In genomic region chr2:87452193-87452592, GRCh38 we compare ENCODE assay signal across 8 cellular contexts.
DNase-seq lines count a peak whose midpoint lies in the region; ATAC-seq, FAIRE-seq and TF ChIP-seq lines count a peak whose summit lies in the region.
"Not testable (repeated sequence)": the region's sequence is repeated elsewhere in the genome, so short reads cannot be mapped to it uniquely, and the experiment has no call there.

No MANE protein-coding gene starts in this region.

- TF ChIP-seq POLR2A in K562 (conservative IDR thresholded peaks at IDR 0.05) = not testable (repeated sequence)

- TF ChIP-seq CTCF in K562 (IDR thresholded peaks at IDR 0.05 in 2 of 3, conservative IDR thresholded peaks at IDR 0.05 in 1 of 3; ENCODE audit: insufficient read depth in 2 of 3, low read depth in 1 of 3, low read length in 3 of 3) = not testable (repeated sequence)

- in situ Hi-C loops in K562 (cut with MboI) = not testable (repeated sequence)

- CTCF ChIA-PET in K562 (lab: Yijun Ruan, JAX; ENCODE audit: low intra/inter-chr PET ratio) = not testable (repeated sequence)

- peak; percentile 67 for FAIRE-seq in K562 (lab: Jason Lieb, UNC)

- not testable (repeated sequence) for BruUV-seq in K562 (replicated peaks; lab: Mats Ljungman, UMichigan)

- ATAC-seq in K562 = peak; percentile 53

- not testable (repeated sequence) for H3K4me3 Mint-ChIP-seq in T-helper 2 cell treated with Interferon-gamma antibody and Interleukin-4, amounts not matched to agents 5 μg/mL and 100 μg/mL, for 36 hours

- H3K9me2 ChIP-seq in Karpas-422 (replicated peaks; ENCODE audit: insufficient read depth, low read length) = not testable (repeated sequence)

- not testable (repeated sequence) for H3K27me3 Mint-ChIP-seq in T-helper 2 cell treated with Interferon-gamma antibody and Interleukin-4, amounts not matched to agents 5 μg/mL and 100 μg/mL, for 36 hours (ENCODE audit: low read depth)

- H3K4me1 Mint-ChIP-seq in T-helper 2 cell treated with Interferon-gamma antibody and Interleukin-4, amounts not matched to agents 5 μg/mL and 100 μg/mL, for 36 hours (ENCODE audit: low read depth) = peaks cover 12% of the 10 kb centered on the region

- peak overlapping the region; percentile 49 for H3K27ac Mint-ChIP-seq in T-helper 2 cell treated with Interferon-gamma antibody and Interleukin-4, amounts not matched to agents 5 μg/mL and 100 μg/mL, for 36 hours

- not testable (repeated sequence) for H3K27me3 ChIP-seq in Karpas-422 (ENCODE audit: low read length); K562 (ENCODE audit: control insufficient read depth in 2 of 2, insufficient read depth in 2 of 2, low read length in 2 of 2)

- not testable (repeated sequence) for H3K9me3 Mint-ChIP-seq in T-helper 2 cell treated with Interferon-gamma antibody and Interleukin-4, amounts not matched to agents 5 μg/mL and 100 μg/mL, for 36 hours

- H3K9ac ChIP-seq in Karpas-422 (ENCODE audit: low read length); K562 (ENCODE audit: insufficient read depth in 1 of 2, low read depth in 2 of 2, low read length in 2 of 2): not testable (repeated sequence)

- not testable (repeated sequence) for H3K27ac ChIP-seq in Karpas-422 (ENCODE audit: low read length); K562 (ENCODE audit: extremely low read depth, low read depth, low read length)

- not testable (repeated sequence) for H2AFZ ChIP-seq in Karpas-422 (ENCODE audit: low read length)
- 0 out of 2 replicates have a peak overlapping the region, but pooled peaks have one; percentile 40 for H2AFZ ChIP-seq in K562 (ENCODE audit: low read depth, low read length)

- H3K4me2 ChIP-seq in Karpas-422 (ENCODE audit: low read depth, low read length, poor library complexity, severe bottlenecking); K562 (ENCODE audit: insufficient read depth, low read length): not testable (repeated sequence)

- not testable (repeated sequence) for H3K9me3 ChIP-seq in Karpas-422 (ENCODE audit: low read length); K562 (replicated peaks; ENCODE audit: control insufficient read depth, insufficient read depth, low read depth, low read length)

- not testable (repeated sequence) for H4K20me1 ChIP-seq in Karpas-422 (ENCODE audit: insufficient read depth, low read depth, low read length); K562 (replicated peaks; ENCODE audit: control insufficient read depth, insufficient read depth, low read length)

- 61% methylated on average over 2 of the region's 4 CpGs for WGBS in K562 (ENCODE audit: insufficient coverage, low coverage, missing lambda C conversion rate)

- intact Hi-C loops in K562 (cut with micrococcal nuclease) = not testable (repeated sequence)

- H3K36me3 ChIP-seq in Karpas-422 (ENCODE audit: insufficient read depth, low read length); K562 (ENCODE audit: control insufficient read depth, insufficient read depth, low read length): not testable (repeated sequence)

- peak; percentile 35 for DNase-seq in A172 (ENCODE audit: low spot score)
- peak; percentile 67 for DNase-seq in EH (ENCODE audit: low read depth)
- DNase-seq in Karpas-422 = peak; percentile 49
- DNase-seq in RPMI7951 (ENCODE audit: low read depth) = peak; percentile 58
- not testable (repeated sequence) for DNase-seq in T-helper 2 cell treated with Interferon-gamma antibody and Interleukin-4, amounts not matched to agents 5 μg/mL and 100 μg/mL, for 36 hours (ENCODE audit: low spot score)
- peak in 1 of 4 experiments; percentile 11 for DNase-seq in K562 (ENCODE audit: extremely low read depth in 1 of 4, low spot score in 3 of 4)
- DNase-seq in fibroblast of peridontal ligament (ENCODE audit: extremely low read depth) = peak; percentile 41
- DNase-seq in myocyte (ENCODE audit: low read depth) = peak; percentile 48

- H3K4me1 ChIP-seq in Karpas-422 (ENCODE audit: low read length) = peaks cover 26% of the 10 kb centered on the region
- not testable (repeated sequence) for H3K4me1 ChIP-seq in K562 (replicated peaks in 1 of 2; ENCODE audit: control insufficient read depth in 2 of 2, insufficient read depth in 2 of 2, low read length in 2 of 2)

- not testable (repeated sequence) for H3K9me1 ChIP-seq in K562 (ENCODE audit: control insufficient read depth, insufficient read depth, low read length)

- TF ChIP-seq RAD21 in K562 (CRISPR knock-in tag; conservative IDR thresholded peaks at IDR 0.05 in 1 of 2, IDR thresholded peaks at IDR 0.05 in 1 of 2) = not testable (repeated sequence)

- POLR2A ChIA-PET in K562 (lab: Yijun Ruan, JAX) = not testable (repeated sequence)

- H3K79me2 ChIP-seq in Karpas-422 (ENCODE audit: low read length) = not testable (repeated sequence)
- peaks cover 15% of the 10 kb centered on the region for H3K79me2 ChIP-seq in K562 (ENCODE audit: control insufficient read depth, insufficient read depth, low read length)

- not testable (repeated sequence) for H3K36me3 Mint-ChIP-seq in T-helper 2 cell treated with Interferon-gamma antibody and Interleukin-4, amounts not matched to agents 5 μg/mL and 100 μg/mL, for 36 hours (ENCODE audit: low read depth)

- not testable (repeated sequence) for H3K4me3 ChIP-seq in Karpas-422 (ENCODE audit: low read length); K562

- TF ChIP-seq EP300 in K562 (IDR thresholded peaks at IDR 0.05; ENCODE audit: low read length) = not testable (repeated sequence)
